Comparison of ENCODE assay signal across 26 cellular contexts in genomic region chr22:44220727-44221680, GRCh38. TPM values are rescaled to one million over a fixed set of nuclear protein-coding genes. Genes with fewer than 3 reads are reported as not detected.
"Had no signal": no experiment of that assay in that cellular context is flagged by ENCODE, and none has a peak within 500 bp of the region (broad histone marks: within the 10 kb centered on the region; RNA-seq: fewer than 3 reads in every experiment).

No MANE protein-coding gene starts in this region.

- H3K36me3 Mint-ChIP-seq: brain; stimulated activated naive B cell treated with anti-CD40 and anti-IgM and Interleukin-4, amounts not matched to agents 10 μg/mL and 1 μg/mL and 100 μg/mL, for 72 hours had no signal

- H3K36me3 ChIP-seq: left lung, transverse colon, uterus had no signal

- DNase-seq: activated CD4-positive, alpha-beta T cell treated with anti-CD3 and anti-CD28 coated beads, Interleukin-2, amount 50 U/mL, for 4 hours; activated effector memory CD4-positive, alpha-beta T cell treated with anti-CD3 and anti-CD28 coated beads, Interleukin-2, amount 50 U/mL, for 16 hours; activated naive CD4-positive, alpha-beta T cell treated with anti-CD3 and anti-CD28 coated beads, Interleukin-2, amount 50 U/mL, for 16 hours; anterior cingulate cortex; caudate nucleus; effector CD4-positive, alpha-beta T cell; erythroblast; foreskin keratinocyte; immature natural killer cell; left lung; nucleus accumbens; stimulated activated CD4-positive, alpha-beta T cell treated with anti-CD3 and anti-CD28 coated beads, Interleukin-15, amount 100 ng/mL, for 24 hours; stimulated activated naive B cell treated with anti-CD40 and anti-IgM and Interleukin-4, amounts not matched to agents 10 μg/mL and 1 μg/mL and 100 μg/mL, for 72 hours; T1000; transverse colon; uterus had no signal

- ATAC-seq: foreskin keratinocyte; left lung; sciatic nerve; stimulated activated naive B cell treated with anti-CD40 and anti-IgM and Interleukin-4, amounts not matched to agents 10 μg/mL and 1 μg/mL and 100 μg/mL, for 72 hours; WTC11 had no signal

- H3K4me3 Mint-ChIP-seq: brain; dendritic cell treated with granulocyte-macrophage colony-stimulating factor and Interleukin-4, amounts not matched to agents 40 ng/mL and 50 ng/mL, for 4 days; immature natural killer cell; nephron; stimulated activated naive B cell treated with anti-CD40 and anti-IgM and Interleukin-4, amounts not matched to agents 10 μg/mL and 1 μg/mL and 100 μg/mL, for 72 hours; T-helper 1 cell treated with Interleukin-12 subunit alpha and Interleukin-12 subunit beta and Interleukin-4 antibody, amounts not matched to agents 30 μg/mL and 1 μg/mL, for 36 hours; WTC11 had no signal

- H3K4me1 Mint-ChIP-seq: immature natural killer cell, nephron, WTC11 had no signal

- H3K27ac ChIP-seq: foreskin keratinocyte, left lung, parathyroid adenoma, transverse colon, uterus had no signal

- H3K9me3 ChIP-seq: left lung, transverse colon, uterus had no signal

- H3K27me3 ChIP-seq: transverse colon, uterus had no signal

- H3K4me1 ChIP-seq: foreskin keratinocyte, left lung, parathyroid adenoma, transverse colon, uterus had no signal

- H3K4me3 ChIP-seq: left lung, smooth muscle cell, transverse colon, uterus had no signal

- H3K27ac Mint-ChIP-seq: brain; dendritic cell treated with granulocyte-macrophage colony-stimulating factor and Interleukin-4, amounts not matched to agents 40 ng/mL and 50 ng/mL, for 4 days; immature natural killer cell; nephron; stimulated activated naive B cell treated with anti-CD40 and anti-IgM and Interleukin-4, amounts not matched to agents 10 μg/mL and 1 μg/mL and 100 μg/mL, for 72 hours; T-helper 1 cell treated with Interleukin-12 subunit alpha and Interleukin-12 subunit beta and Interleukin-4 antibody, amounts not matched to agents 30 μg/mL and 1 μg/mL, for 36 hours; WTC11 had no signal

- H3K9me3 Mint-ChIP-seq: dendritic cell treated with granulocyte-macrophage colony-stimulating factor and Interleukin-4, amounts not matched to agents 40 ng/mL and 50 ng/mL, for 4 days; immature natural killer cell; stimulated activated naive B cell treated with anti-CD40 and anti-IgM and Interleukin-4, amounts not matched to agents 10 μg/mL and 1 μg/mL and 100 μg/mL, for 72 hours had no signal

RNA-seq across cellular contexts. Expression of gene PARVG, which starts 40.3 kb away (rescaled TPM):
- total RNA-seq: foreskin keratinocyte, kidney epithelial cell, myocyte had no signal
- polyA plus RNA-seq: foreskin keratinocyte, smooth muscle cell had no signal
